15 cellular contexts compared by ENCODE assay signal in genomic region chr3:152364237-152364636, GRCh38.
DNase-seq lines count a peak whose midpoint lies in the region; ATAC-seq and TF ChIP-seq lines count a peak whose summit lies in the region.
"Had no signal": no experiment of that assay in that cellular context is flagged by ENCODE, and none has a peak within 500 bp of the region (broad histone marks: within the 10 kb centered on the region; RNA-seq: fewer than 3 reads in every experiment).

No MANE protein-coding gene starts in this region.

- no peaks in the 10 kb centered on the region for H3K9me3 ChIP-seq in esophagus muscularis mucosa
- H3K9me3 ChIP-seq: body of pancreas had no signal

- peak overlapping the region in 3 of 4 donors; percentile 2 to 50 (median 9) for H3K27ac ChIP-seq in esophagus muscularis mucosa (replicated peaks in 1 of 4)
- H3K27ac ChIP-seq: WERI-Rb-1 had no signal

- peak; percentile 78 for ATAC-seq in stimulated activated effector memory CD8-positive, alpha-beta T cell treated with anti-CD3 and anti-CD28 coated beads, Interleukin-12 subunit alpha, Interleukin-12 subunit beta, amount 100 ng/mL, for 72 hours
- ATAC-seq: body of pancreas had no signal

- TF ChIP-seq EP300 in esophagus muscularis mucosa (IDR thresholded peaks at IDR 0.05), result no peak

- H3K4me3 ChIP-seq in esophagus muscularis mucosa, result no peak overlapping the region
- H3K4me3 ChIP-seq: body of pancreas, HAP-1 had no signal

- H3K36me3 ChIP-seq in esophagus muscularis mucosa, result peaks cover 0 to 3% (median 1%) of the 10 kb centered on the region in 4 donors
- H3K36me3 ChIP-seq: HAP-1, WERI-Rb-1 had no signal

- peaks cover 7% of the 10 kb centered on the region for H3K9me3 Mint-ChIP-seq in activated T-cell treated with anti-CD3 and anti-CD28 coated beads, Interleukin-2, amount 50 U/mL, for 24 hours
- no peaks in the 10 kb centered on the region for H3K9me3 Mint-ChIP-seq in stimulated activated effector memory CD8-positive, alpha-beta T cell treated with anti-CD3 and anti-CD28 coated beads, Interleukin-12 subunit alpha, Interleukin-12 subunit beta, amount 100 ng/mL, for 72 hours

- H3K36me3 Mint-ChIP-seq in activated T-cell treated with anti-CD3 and anti-CD28 coated beads, Interleukin-2, amount 50 U/mL, for 24 hours (ENCODE audit: low read depth), result peaks cover 87% of the 10 kb centered on the region
- H3K36me3 Mint-ChIP-seq in stimulated activated effector memory CD8-positive, alpha-beta T cell treated with anti-CD3 and anti-CD28 coated beads, Interleukin-12 subunit alpha, Interleukin-12 subunit beta, amount 100 ng/mL, for 72 hours, result peaks cover 57% of the 10 kb centered on the region

- peak overlapping the region; percentile 84 for H3K27ac Mint-ChIP-seq in activated T-cell treated with anti-CD3 and anti-CD28 coated beads, Interleukin-2, amount 50 U/mL, for 24 hours
- peak overlapping the region; percentile 81 for H3K27ac Mint-ChIP-seq in stimulated activated effector memory CD8-positive, alpha-beta T cell treated with anti-CD3 and anti-CD28 coated beads, Interleukin-12 subunit alpha, Interleukin-12 subunit beta, amount 100 ng/mL, for 72 hours

- no peak for TF ChIP-seq POLR2A in esophagus muscularis mucosa (IDR thresholded peaks at IDR 0.05; ENCODE audit: low read depth)

- peaks cover 83% of the 10 kb centered on the region for H3K4me1 Mint-ChIP-seq in activated T-cell treated with anti-CD3 and anti-CD28 coated beads, Interleukin-2, amount 50 U/mL, for 24 hours (ENCODE audit: low read depth)
- H3K4me1 Mint-ChIP-seq in stimulated activated effector memory CD8-positive, alpha-beta T cell treated with anti-CD3 and anti-CD28 coated beads, Interleukin-12 subunit alpha, Interleukin-12 subunit beta, amount 100 ng/mL, for 72 hours, result peaks cover 76% of the 10 kb centered on the region

- H3K4me3 Mint-ChIP-seq in activated T-cell treated with anti-CD3 and anti-CD28 coated beads, Interleukin-2, amount 50 U/mL, for 24 hours, result no peak overlapping the region
- no peak overlapping the region for H3K4me3 Mint-ChIP-seq in stimulated activated effector memory CD8-positive, alpha-beta T cell treated with anti-CD3 and anti-CD28 coated beads, Interleukin-12 subunit alpha, Interleukin-12 subunit beta, amount 100 ng/mL, for 72 hours

- H3K27me3 Mint-ChIP-seq in activated T-cell treated with anti-CD3 and anti-CD28 coated beads, Interleukin-2, amount 50 U/mL, for 24 hours, result no peaks in the 10 kb centered on the region

- H3K27me3 ChIP-seq in esophagus muscularis mucosa, result no peaks in the 10 kb centered on the region
- H3K27me3 ChIP-seq: body of pancreas had no signal

- no peak for TF ChIP-seq CTCF in esophagus muscularis mucosa (IDR thresholded peaks at IDR 0.05)

- intact Hi-C loops in esophagus muscularis mucosa (cut with DNase I), result no loop called here

- no peak for DNase-seq in activated T-cell treated with anti-CD3 and anti-CD28 coated beads, Interleukin-2, amount 50 U/mL, for 24 hours
- no peak for DNase-seq in activated T-cell treated with anti-CD3 and anti-CD28 coated beads, Interleukin-2, amount 50 U/mL, for 48 hours
- DNase-seq in NCI-H526 (lab: John Stamatoyannopoulos, UW), result peak; percentile 36 to 72
- DNase-seq in esophagus muscularis mucosa (ENCODE audit: extremely low spot score), result no peak
- DNase-seq in stimulated activated effector memory CD8-positive, alpha-beta T cell treated with anti-CD3 and anti-CD28 coated beads, Interleukin-12 subunit alpha, Interleukin-12 subunit beta, amount 100 ng/mL, for 72 hours (ENCODE audit: low spot score in 2 of 2), result no peak
- DNase-seq in HPDE6-E6E7 (ENCODE audit: extremely low spot score), result no peak
- DNase-seq in NCI-H2081 (lab: John Stamatoyannopoulos, UW), result no peak
- DNase-seq in nucleus accumbens (lab: John Stamatoyannopoulos, UW), result no peak
- DNase-seq: body of pancreas; hippocampal formation; NCI-H1105 treated with DMSO at 0.1 percent for 48 hours; stimulated activated CD4-positive, alpha-beta T cell treated with anti-CD3 and anti-CD28 coated beads, Interleukin-2, amount 100 ng/mL, for 24 hours; trophoblast cell; WERI-Rb-1 had no signal

- peaks cover 61 to 86% (median 77%) of the 10 kb centered on the region in 4 donors for H3K4me1 ChIP-seq in esophagus muscularis mucosa

Comparison
In these comparisons a context has a peak if more than half of its experiments do, and no peak if none do; other contexts are left out.
1. DNase-seq: peak in NCI-H526 (2 of 2); none in activated T-cell treated with anti-CD3 and anti-CD28 coated beads, Interleukin-2, amount 50 U/mL, for 24 hours (single experiment), activated T-cell treated with anti-CD3 and anti-CD28 coated beads, Interleukin-2, amount 50 U/mL, for 48 hours (0 of 2), esophagus muscularis mucosa (single experiment), stimulated activated effector memory CD8-positive, alpha-beta T cell treated with anti-CD3 and anti-CD28 coated beads, Interleukin-12 subunit alpha, Interleukin-12 subunit beta, amount 100 ng/mL, for 72 hours (0 of 2), HPDE6-E6E7 (single experiment), NCI-H2081 (0 of 2) and nucleus accumbens (0 of 56).